Comparison of ENCODE assay signal across 13 cellular contexts in genomic region chr9:22921742-22922141, GRCh38.
DNase-seq lines count a peak whose midpoint lies in the region.
"Had no signal": no experiment of that assay in that cellular context is flagged by ENCODE, and none has a peak within 500 bp of the region (broad histone marks: within the 10 kb centered on the region; RNA-seq: fewer than 3 reads in every experiment).

No MANE protein-coding gene starts in this region.

- peak overlapping the region; percentile 48 for H3K18ac ChIP-seq in neuronal stem cell (ENCODE audit: low read length)

- H4K91ac ChIP-seq in neuronal stem cell (ENCODE audit: low read depth, low read length, poor library complexity) = no peak overlapping the region

- no peaks in the 10 kb centered on the region for H3K9me3 ChIP-seq in neuronal stem cell (replicated peaks in 1 of 2; ENCODE audit: control insufficient read depth in 2 of 2, insufficient read depth in 1 of 2, low read depth in 1 of 2, low read length in 2 of 2)

- no peak overlapping the region for H3K4me3 ChIP-seq in neuronal stem cell (ENCODE audit: low read length in 2 of 2)

- no peak overlapping the region for H3K9ac ChIP-seq in neuronal stem cell (ENCODE audit: low read depth, low read length, poor library complexity)

- H2AFZ ChIP-seq in neuronal stem cell (ENCODE audit: low read length) = no peak overlapping the region

- DNase-seq in NCI-H146 (lab: John Stamatoyannopoulos, UW) = peak; percentile 75
- no peak for DNase-seq in NCI-H146 treated with DMSO at 0.1 percent for 48 hours (lab: John Stamatoyannopoulos, UW; ENCODE audit: unreplicated experiment)
- DNase-seq in NCI-H748 (lab: John Stamatoyannopoulos, UW; ENCODE audit: unreplicated experiment) = peak; percentile 89
- peak; percentile 44 for DNase-seq in OCI-M1 (lab: John Stamatoyannopoulos, UW)
- no peak for DNase-seq in neuronal stem cell (ENCODE audit: low spot score)
- DNase-seq in dedifferentiated amniotic fluid mesenchymal stem cell (ENCODE audit: extremely low spot score) = no peak
- no peak for DNase-seq in SK-N-DZ (ENCODE audit: low spot score)
- no peak for DNase-seq in T1000 (lab: John Stamatoyannopoulos, UW)
- DNase-seq: CD8-positive, alpha-beta T cell; DMS53; GF-D8; H7 had no signal

- no peak overlapping the region for H3K23ac ChIP-seq in neuronal stem cell (ENCODE audit: low read depth, low read length, poor library complexity)

- WGBS in neuronal stem cell (ENCODE audit: extremely low coverage in 2 of 2, insufficient read length in 2 of 2, insufficient replicate concordance in 1 of 2), 2 donors = no CpG with 5 or more reads among the region's 3 CpGs

- H3K79me1 ChIP-seq in neuronal stem cell (ENCODE audit: low read depth, low read length) = no peaks in the 10 kb centered on the region

- H3K4me1 ChIP-seq in neuronal stem cell (ENCODE audit: control insufficient read depth in 2 of 2, insufficient read depth in 1 of 2, low read depth in 1 of 2, low read length in 2 of 2) = no peaks in the 10 kb centered on the region

- no peak overlapping the region for H3K14ac ChIP-seq in neuronal stem cell (ENCODE audit: low read length)

- H3K4ac ChIP-seq in neuronal stem cell (ENCODE audit: low read length) = no peak overlapping the region

- no peaks in the 10 kb centered on the region for H3K36me3 ChIP-seq in neuronal stem cell (replicated peaks in 1 of 2; ENCODE audit: control insufficient read depth in 2 of 2, insufficient read depth in 2 of 2, low read length in 2 of 2)

- H2AK5ac ChIP-seq in neuronal stem cell (ENCODE audit: low read depth, low read length) = no peak overlapping the region

- no peak overlapping the region for H4K8ac ChIP-seq in neuronal stem cell (ENCODE audit: low read depth, low read length)

- H3K4me2 ChIP-seq in neuronal stem cell (ENCODE audit: insufficient read depth, low read length, poor library complexity, severe bottlenecking) = no peak overlapping the region

- no peaks in the 10 kb centered on the region for H3K27me3 ChIP-seq in neuronal stem cell (ENCODE audit: control insufficient read depth in 3 of 3, insufficient read depth in 3 of 3, low read depth in 1 of 3, low read length in 3 of 3)

- H2BK120ac ChIP-seq in neuronal stem cell (ENCODE audit: low read depth, low read length) = no peak overlapping the region

- no peak overlapping the region for H2BK5ac ChIP-seq in neuronal stem cell (ENCODE audit: low read length)

- no peak overlapping the region for H2BK15ac ChIP-seq in neuronal stem cell (ENCODE audit: low read length)

- H2BK12ac ChIP-seq in neuronal stem cell (ENCODE audit: low read length) = no peak overlapping the region

- H3K27ac ChIP-seq in neuronal stem cell (replicated peaks; ENCODE audit: low read length) = no peak overlapping the region
- H3K27ac ChIP-seq: 22Rv1 had no signal

Comparison
In these comparisons a context has a peak if more than half of its experiments do, and no peak if none do; other contexts are left out.
1. DNase-seq: peak in NCI-H146 (single experiment), NCI-H748 (single experiment) and OCI-M1 (single experiment); none in NCI-H146 treated with DMSO at 0.1 percent for 48 hours (single experiment), neuronal stem cell (single experiment), dedifferentiated amniotic fluid mesenchymal stem cell (single experiment), SK-N-DZ (single experiment) and T1000 (single experiment).